ENCODE assay signal across 13 cellular contexts in genomic region chr16:87844374-87844733, GRCh38.
A peak's percentile ranks its signal among the peaks of the same experiment; 100 is the strongest.
DNase-seq lines count a peak whose midpoint lies in the region; ATAC-seq and TF ChIP-seq lines count a peak whose summit lies in the region.
"Had no signal": no experiment of that assay in that cellular context is flagged by ENCODE, and none has a peak within 500 bp of the region (broad histone marks: within the 10 kb centered on the region; RNA-seq: fewer than 3 reads in every experiment).

No MANE protein-coding gene starts in this region.

- no peaks in the 10 kb centered on the region for H4K20me1 ChIP-seq in OCI-LY1 (ENCODE audit: insufficient read depth, low read length)

- no peaks in the 10 kb centered on the region for H3K9me2 ChIP-seq in OCI-LY1 (ENCODE audit: low read depth, low read length)

- H3K27me3 ChIP-seq in OCI-LY1 (ENCODE audit: insufficient read depth, low read length), result no peaks in the 10 kb centered on the region

- H3F3A ChIP-seq in OCI-LY1 (ENCODE audit: insufficient read depth, low read length), result no peaks in the 10 kb centered on the region

- H2AFZ ChIP-seq in OCI-LY1 (ENCODE audit: low read length), result no peak overlapping the region

- H3K4me1 ChIP-seq in OCI-LY1 (ENCODE audit: insufficient read depth, low read length, severe bottlenecking), result peaks cover 16% of the 10 kb centered on the region

- 0 out of 2 replicates have a peak, but pooled peaks cover 9% of the 10 kb centered on the region for H3K79me2 ChIP-seq in OCI-LY1 (ENCODE audit: insufficient read depth, low read length)

- DNase-seq in NCI-H2171 treated with DMSO at 0.1 percent for 48 hours (lab: John Stamatoyannopoulos, UW) (peak; percentile 25), NCI-H2171 (lab: John Stamatoyannopoulos, UW) (no peak), fibroblast of mammary gland (ENCODE audit: low read depth) (peak; percentile 63), skeletal muscle cell (ENCODE audit: low read depth) (peak; percentile 79), Kasumi-1 (lab: John Stamatoyannopoulos, UW) (no peak)
- DNase-seq: foreskin fibroblast, kidney, NCI-H187, tibial artery had no signal

- no peak overlapping the region for H3K27ac ChIP-seq in OCI-LY1 (ENCODE audit: low read depth, low read length, poor library complexity, severe bottlenecking)
- H3K27ac ChIP-seq: tibial artery, VCaP had no signal

- H3K4me3 ChIP-seq in OCI-LY1 (ENCODE audit: low read depth, low read length, poor library complexity, severe bottlenecking), result no peak overlapping the region
- H3K4me3 ChIP-seq in fibroblast of mammary gland (ENCODE audit: control insufficient read depth, low read depth, low read length), result no peak overlapping the region
- no peak overlapping the region for H3K4me3 ChIP-seq in skeletal muscle cell (ENCODE audit: low read depth, low read length)
- H3K4me3 ChIP-seq: tibial artery had no signal

- peak; percentile 25; the same call in 1 of the 2 replicates for TF ChIP-seq CTCF in OCI-LY1 (IDR thresholded peaks at IDR 0.05; ENCODE audit: low read length)
- TF ChIP-seq CTCF in fibroblast of mammary gland (conservative IDR thresholded peaks at IDR 0.05; ENCODE audit: control insufficient read depth, insufficient read depth, low read depth, low read length), result no peak

- no peak overlapping the region for H3K9ac ChIP-seq in OCI-LY1 (ENCODE audit: low read length)

- no peaks in the 10 kb centered on the region for H3K9me3 ChIP-seq in OCI-LY1 (ENCODE audit: low read length)
- H3K9me3 ChIP-seq: tibial artery had no signal

- H3K36me3 ChIP-seq in OCI-LY1 (ENCODE audit: insufficient read depth, low read length), result peaks cover 94% of the 10 kb centered on the region

- no peak for ATAC-seq in HG03442 (IDR thresholded peaks at IDR 0.05; ENCODE audit: unreplicated experiment)
- ATAC-seq in HG02763 (IDR thresholded peaks at IDR 0.05; ENCODE audit: unreplicated experiment), result no peak

- no peak overlapping the region for H3K4me2 ChIP-seq in OCI-LY1 (ENCODE audit: low read length)

Comparison
In these comparisons a context has a peak if more than half of its experiments do, and no peak if none do; other contexts are left out.
1. DNase-seq: peak in NCI-H2171 treated with DMSO at 0.1 percent for 48 hours (single experiment), fibroblast of mammary gland (single experiment) and skeletal muscle cell (single experiment); none in NCI-H2171 (single experiment) and Kasumi-1 (0 of 2).